8 cellular contexts compared by ENCODE assay signal in genomic region chr1:183804382-183804781, GRCh38. TPM values are rescaled to one million over a fixed set of nuclear protein-coding genes. Genes with fewer than 3 reads are reported as not detected.
A peak's percentile ranks its signal among the peaks of the same experiment; 100 is the strongest.
DNase-seq lines count a peak whose midpoint lies in the region; ATAC-seq and TF ChIP-seq lines count a peak whose summit lies in the region.

No MANE protein-coding gene starts in this region.

- H3K36me3 ChIP-seq in colonic mucosa (no peaks in the 10 kb centered on the region), mesenchymal stem cell (ENCODE audit: control insufficient read depth in 1 of 2, insufficient read depth in 2 of 2, low read depth in 1 of 2, low read length in 2 of 2) (peaks cover 0 to 12% of the 10 kb centered on the region in 2 experiments), uterus (no peaks in the 10 kb centered on the region)

- TF ChIP-seq CTCF in colonic mucosa (IDR thresholded peaks at IDR 0.05) (no peak), uterus (IDR thresholded peaks at IDR 0.05) (no peak)

- peaks cover 3% of the 10 kb centered on the region for H3K79me1 ChIP-seq in mesenchymal stem cell (replicated peaks; ENCODE audit: low read length, poor library complexity, severe bottlenecking)

- 10% methylated on average over 3 of the region's 5 CpGs for WGBS in mesenchymal stem cell

- peak overlapping the region; percentile 65 for H3K27ac ChIP-seq in colonic mucosa
- H3K27ac ChIP-seq in mesenchymal stem cell (ENCODE audit: low read length, poor library complexity, severe bottlenecking): no peak overlapping the region
- H3K27ac ChIP-seq in uterus: peak overlapping the region; percentile 90

- H2BK15ac ChIP-seq in mesenchymal stem cell (ENCODE audit: low read depth, poor library complexity, severe bottlenecking): peak overlapping the region; percentile 73

- peaks cover 12% of the 10 kb centered on the region for H3K27me3 Mint-ChIP-seq in activated T-cell treated with anti-CD3 and anti-CD28 coated beads, Interleukin-2, amount 50 U/mL, for 4 hours (ENCODE audit: low read depth)

- peak overlapping the region; percentile 33 to 51 for H2BK12ac ChIP-seq in mesenchymal stem cell (ENCODE audit: low read length in 2 of 2)

- H3K9me3 Mint-ChIP-seq in activated T-cell treated with anti-CD3 and anti-CD28 coated beads, Interleukin-2, amount 50 U/mL, for 4 hours: peaks cover 29% of the 10 kb centered on the region

- H3K4me1 ChIP-seq in colonic mucosa: no peaks in the 10 kb centered on the region
- peaks cover 6% of the 10 kb centered on the region for H3K4me1 ChIP-seq in mesenchymal stem cell (ENCODE audit: control insufficient read depth, insufficient read depth, low read depth, low read length)
- no peaks in the 10 kb centered on the region for H3K4me1 ChIP-seq in uterus

- peaks cover 16% of the 10 kb centered on the region for H3K4me1 Mint-ChIP-seq in activated T-cell treated with anti-CD3 and anti-CD28 coated beads, Interleukin-2, amount 50 U/mL, for 4 hours (ENCODE audit: low read depth)

- no peak overlapping the region for H4K8ac ChIP-seq in mesenchymal stem cell (ENCODE audit: low read length)

- TF ChIP-seq POLR2A in uterus (IDR thresholded peaks at IDR 0.05): no peak

- peak overlapping the region; percentile 47 for H2AK5ac ChIP-seq in mesenchymal stem cell (ENCODE audit: low read length, severe bottlenecking)

- no peak for ATAC-seq in activated T-cell treated with anti-CD3 and anti-CD28 coated beads, Interleukin-2, amount 50 U/mL, for 4 hours
- ATAC-seq in GM21360 (IDR thresholded peaks at IDR 0.05; ENCODE audit: unreplicated experiment): no peak

- no peak overlapping the region for H3K4me3 ChIP-seq in colonic mucosa
- H3K4me3 ChIP-seq in mesenchymal stem cell (ENCODE audit: insufficient read depth in 1 of 2, low read depth in 1 of 2, low read length in 2 of 2): peak overlapping the region in 1 of 2 experiments; percentile 95
- H3K4me3 ChIP-seq in uterus: peak overlapping the region; percentile 55 to 61

- H2AFZ ChIP-seq in mesenchymal stem cell (ENCODE audit: low read depth, low read length): no peak overlapping the region

- no peak for DNase-seq in activated T-cell treated with anti-CD3 and anti-CD28 coated beads, Interleukin-2, amount 50 U/mL, for 4 hours
- DNase-seq in activated T-cell treated with anti-CD3 and anti-CD28 coated beads for 4 hours (no peak), colonic mucosa (no peak), mesenchymal stem cell (no peak), uterus (no peak), COR-L47 (lab: John Stamatoyannopoulos, UW) (no peak), NCI-H1105 treated with DMSO at 0.1 percent for 48 hours (lab: John Stamatoyannopoulos, UW) (no peak)

- H3K9me3 ChIP-seq in colonic mucosa (no peaks in the 10 kb centered on the region), mesenchymal stem cell (ENCODE audit: control insufficient read depth, low read length) (peaks cover 23% of the 10 kb centered on the region), uterus (no peaks in the 10 kb centered on the region)

- H3K27me3 ChIP-seq in colonic mucosa (no peaks in the 10 kb centered on the region), mesenchymal stem cell (ENCODE audit: control insufficient read depth in 1 of 2, insufficient read depth in 1 of 2, low read length in 2 of 2) (no peaks in the 10 kb centered on the region), uterus (no peaks in the 10 kb centered on the region)

- peak overlapping the region; percentile 61 to 78 for H3K18ac ChIP-seq in mesenchymal stem cell (ENCODE audit: low read depth in 1 of 2, low read length in 2 of 2)

- no peak overlapping the region for H3K14ac ChIP-seq in mesenchymal stem cell (ENCODE audit: low read length in 2 of 2)

- H3K4me2 ChIP-seq in mesenchymal stem cell (ENCODE audit: low read length, poor library complexity, severe bottlenecking): peak overlapping the region; percentile 87

- H2BK5ac ChIP-seq in mesenchymal stem cell (ENCODE audit: low read depth, low read length, poor library complexity, severe bottlenecking): no peak overlapping the region

- H2BK120ac ChIP-seq in mesenchymal stem cell (ENCODE audit: low read depth, low read length): no peak overlapping the region

- peak overlapping the region in 1 of 2 donors; percentile 70 for H3K9ac ChIP-seq in colonic mucosa (ENCODE audit: low read depth in 2 of 2, low read length in 2 of 2)
- H3K9ac ChIP-seq in mesenchymal stem cell (ENCODE audit: low read length): peak overlapping the region; percentile 96

- H3K36me3 Mint-ChIP-seq in activated T-cell treated with anti-CD3 and anti-CD28 coated beads, Interleukin-2, amount 50 U/mL, for 4 hours (ENCODE audit: insufficient read depth): peaks cover 5% of the 10 kb centered on the region

- H3K4me3 Mint-ChIP-seq in activated T-cell treated with anti-CD3 and anti-CD28 coated beads, Interleukin-2, amount 50 U/mL, for 4 hours: peak overlapping the region; percentile 82

- H3K4ac ChIP-seq in mesenchymal stem cell (ENCODE audit: low read depth in 1 of 2, low read length in 2 of 2): peak overlapping the region in 1 of 2 experiments; percentile 3

- intact Hi-C loops in colonic mucosa (cut with DNase I) (no loop called here), uterus (cut with DNase I; ENCODE audit: low total_unique reads) (no loop called here)

- peak overlapping the region in 1 of 2 experiments; percentile 3 for H3K23ac ChIP-seq in mesenchymal stem cell (ENCODE audit: low read length in 2 of 2)

- H4K91ac ChIP-seq in mesenchymal stem cell (ENCODE audit: low read length): peak overlapping the region; percentile 2

RNA-seq across cellular contexts. Expression of gene RGL1, which starts 0.5 kb away (rescaled TPM):
- total RNA-seq in activated T-cell treated with anti-CD3 and anti-CD28 coated beads, Interleukin-2, amount 50 U/mL, for 4 hours: under 1 TPM; 0.58 to 0.92 (median 0.68) TPM
- total RNA-seq in colonic mucosa: 1 to 10 TPM; 4.0 to 9.5 TPM
- polyA plus RNA-seq in mesenchymal stem cell (2013, experiment 1 of 2): 47.5 TPM
- 47.1 TPM for polyA plus RNA-seq in mesenchymal stem cell (2013, experiment 2 of 2)
- total RNA-seq in uterus: 10 to 100 TPM in 2 of 4 donors, 1 to 10 TPM in 2; 6.9 to 92.9 (median 16.3) TPM
